8 cellular contexts compared by ENCODE assay signal in the genomic region with DNA sequence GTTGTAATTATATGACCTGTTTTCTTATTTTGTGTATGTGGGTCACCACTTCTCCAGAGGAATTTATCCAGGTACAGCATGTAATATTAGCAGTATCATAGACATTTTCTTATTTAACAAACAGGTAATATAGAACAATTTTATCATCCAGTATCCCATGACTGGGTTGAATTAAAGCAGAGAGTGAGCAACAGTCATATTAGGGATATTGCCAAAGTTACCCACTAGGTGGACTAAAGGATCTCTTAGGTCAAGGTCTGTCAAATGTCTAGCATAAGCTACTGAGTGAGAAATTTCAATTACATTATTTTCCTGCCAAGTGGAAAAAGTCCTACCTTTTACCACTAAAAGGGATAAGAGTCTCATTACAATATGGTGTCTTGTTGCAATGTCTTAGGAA.
DNase-seq lines count a peak whose midpoint lies in the region; ATAC-seq, FAIRE-seq and TF ChIP-seq lines count a peak whose summit lies in the region.

No MANE protein-coding gene starts in this region.

- H3K4me1 Mint-ChIP-seq in activated CD4-positive, alpha-beta T cell treated with anti-CD3 and anti-CD28 coated beads, Interleukin-2, amount 10 ng/mL, durations not matched to agents 24 days and 14 days = no peaks in the 10 kb centered on the region

- no peaks in the 10 kb centered on the region for H3K9me3 Mint-ChIP-seq in activated CD4-positive, alpha-beta T cell treated with anti-CD3 and anti-CD28 coated beads, Interleukin-2, amount 10 ng/mL, durations not matched to agents 24 days and 14 days

- TF ChIP-seq CTCF in PC-9 (conservative IDR thresholded peaks at IDR 0.05) (peak; percentile 64), kidney (IDR thresholded peaks at IDR 0.05; ENCODE audit: borderline replicate concordance, extremely low read depth, insufficient read depth) (peak; percentile 28)

- POLR2A ChIA-PET in PC-9 (lab: Charles Lee; ENCODE audit: unreplicated experiment) = no interaction called here

- H3K4me2 ChIP-seq in PC-9 = no peak overlapping the region

- no peaks in the 10 kb centered on the region for H4K20me1 ChIP-seq in PC-9 (ENCODE audit: insufficient read depth)

- BruUV-seq in PC-9 (replicated peaks; lab: Mats Ljungman, UMichigan) = no TSS peak

- H3K9me2 ChIP-seq in PC-9 (ENCODE audit: insufficient read depth) = no peaks in the 10 kb centered on the region

- no peaks in the 10 kb centered on the region for H3K79me2 ChIP-seq in PC-9 (ENCODE audit: low read depth)

- H3K9me3 ChIP-seq in PC-9 (ENCODE audit: insufficient read depth, low read depth) (no peaks in the 10 kb centered on the region), kidney (ENCODE audit: control insufficient read depth in 1 of 2, low read length in 2 of 2) (no peaks in the 10 kb centered on the region)

- H3K9ac ChIP-seq in kidney (ENCODE audit: low read length in 2 of 2) = no peak overlapping the region

- no peaks in the 10 kb centered on the region for H3F3A ChIP-seq in PC-9 (ENCODE audit: insufficient read depth, low read depth)

- H3K27ac ChIP-seq in PC-9 (no peak overlapping the region), kidney (ENCODE audit: low read depth in 2 of 2, low read length in 2 of 2) (no peak overlapping the region)

- DNase-seq in NCI-H2171 treated with DMSO at 0.1 percent for 48 hours (lab: John Stamatoyannopoulos, UW) (peak; percentile 68), NCI-H2171 (lab: John Stamatoyannopoulos, UW) (no peak), PC-9 (no peak), kidney (no peak), GM19238 (ENCODE audit: insufficient read length, low spot score) (no peak)
- no peak for DNase-seq in stimulated activated CD8-positive, alpha-beta memory T cell treated with anti-CD3 and anti-CD28 coated beads, Interleukin-4, amount 100 ng/mL, for 48 hours
- DNase-seq in activated CD4-positive, alpha-beta T cell treated with anti-CD3 and anti-CD28 coated beads, Interleukin-2, amount 10 ng/mL, durations not matched to agents 24 days and 14 days = no peak

- H3K27me3 ChIP-seq in PC-9 (ENCODE audit: insufficient read depth, low read depth) = no peaks in the 10 kb centered on the region

- intact Hi-C loops in PC-9 (cut with micrococcal nuclease; ENCODE audit: unreplicated experiment) = loop anchor here (10.0 kb wide), 1 partner anchor 202 kb away; no protein-coding TSS in a partner anchor
- intact Hi-C loops in kidney (cut with DNase I) = no loop called here
- intact Hi-C loops in activated CD4-positive, alpha-beta T cell treated with anti-CD3 and anti-CD28 coated beads, Interleukin-2, amount 10 ng/mL, durations not matched to agents 24 days and 14 days (cut with micrococcal nuclease) = no loop called here

- FAIRE-seq in kidney (lab: Jason Lieb, UNC) = peak; percentile 19

- H2AFZ ChIP-seq in PC-9 = no peak overlapping the region

- peaks cover 4% of the 10 kb centered on the region for H3K27me3 Mint-ChIP-seq in activated CD4-positive, alpha-beta T cell treated with anti-CD3 and anti-CD28 coated beads, Interleukin-2, amount 10 ng/mL, durations not matched to agents 24 days and 14 days

- H3K4me3 ChIP-seq in PC-9 (no peak overlapping the region), kidney (ENCODE audit: low read length in 2 of 2) (no peak overlapping the region)

- H3K36me3 Mint-ChIP-seq in activated CD4-positive, alpha-beta T cell treated with anti-CD3 and anti-CD28 coated beads, Interleukin-2, amount 10 ng/mL, durations not matched to agents 24 days and 14 days (ENCODE audit: low read depth) = no peaks in the 10 kb centered on the region

- no peak overlapping the region for H3K4me3 Mint-ChIP-seq in activated CD4-positive, alpha-beta T cell treated with anti-CD3 and anti-CD28 coated beads, Interleukin-2, amount 10 ng/mL, durations not matched to agents 24 days and 14 days

- H3K36me3 ChIP-seq in PC-9 (ENCODE audit: low read depth) (no peaks in the 10 kb centered on the region), kidney (ENCODE audit: control insufficient read depth in 1 of 2, insufficient read depth in 2 of 2, low read length in 2 of 2) (no peaks in the 10 kb centered on the region)

- H3K27ac Mint-ChIP-seq in activated CD4-positive, alpha-beta T cell treated with anti-CD3 and anti-CD28 coated beads, Interleukin-2, amount 10 ng/mL, durations not matched to agents 24 days and 14 days = no peak overlapping the region

- CTCF ChIA-PET in PC-9 (lab: Charles Lee) = no interaction called here

- ATAC-seq in HG03565 (IDR thresholded peaks at IDR 0.05; ENCODE audit: unreplicated experiment) = peak; percentile 73

- H3K4me1 ChIP-seq in PC-9 (replicated peaks; ENCODE audit: insufficient read depth) = peaks cover 8% of the 10 kb centered on the region
- H3K4me1 ChIP-seq in kidney (ENCODE audit: control insufficient read depth in 1 of 2, insufficient read depth in 1 of 2, low read depth in 1 of 2, low read length in 2 of 2) = no peaks in the 10 kb centered on the region
